In the genomic region with DNA sequence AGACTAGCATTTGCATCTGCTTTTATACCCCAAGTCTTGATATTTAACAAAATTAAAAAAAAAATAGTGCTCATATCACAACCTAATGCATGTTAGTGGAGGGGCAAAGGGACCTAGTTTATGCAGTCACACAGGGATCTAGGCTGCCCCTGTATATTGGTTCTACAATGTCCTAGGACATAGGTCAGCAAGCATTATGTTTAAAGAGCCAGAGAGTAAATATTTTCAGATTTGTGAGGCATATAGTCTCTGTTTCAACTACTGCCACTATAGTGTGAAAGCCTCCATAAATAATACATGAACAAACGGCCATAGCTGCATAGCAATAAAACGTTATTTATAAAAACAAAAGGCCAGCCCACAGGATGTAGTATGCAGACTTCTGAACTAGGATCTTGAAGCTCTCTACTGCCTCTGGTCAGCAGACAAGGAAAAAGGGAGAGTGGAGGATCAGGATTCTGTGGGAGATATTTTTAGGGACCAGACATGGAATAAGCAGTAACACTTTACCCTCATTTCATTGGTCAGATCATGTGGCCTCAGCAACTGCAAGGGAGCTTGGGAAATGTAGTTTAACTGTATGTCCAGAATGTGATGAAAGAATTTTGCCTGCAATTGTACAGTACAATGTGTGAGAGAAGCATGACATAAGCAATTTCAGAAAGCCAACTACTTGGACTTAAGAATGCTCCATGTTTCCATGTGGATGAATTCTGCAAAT, we compare ENCODE assay signal across 1 cellular context.
TF ChIP-seq lines count a peak whose summit lies in the region.

No MANE protein-coding gene starts in this region.

TF ChIP-seq in H1, 55 proteins besides CTCF, POLR2A, EP300 and RAD21 (continued from another document):
- TF ChIP-seq, protein P1, sequence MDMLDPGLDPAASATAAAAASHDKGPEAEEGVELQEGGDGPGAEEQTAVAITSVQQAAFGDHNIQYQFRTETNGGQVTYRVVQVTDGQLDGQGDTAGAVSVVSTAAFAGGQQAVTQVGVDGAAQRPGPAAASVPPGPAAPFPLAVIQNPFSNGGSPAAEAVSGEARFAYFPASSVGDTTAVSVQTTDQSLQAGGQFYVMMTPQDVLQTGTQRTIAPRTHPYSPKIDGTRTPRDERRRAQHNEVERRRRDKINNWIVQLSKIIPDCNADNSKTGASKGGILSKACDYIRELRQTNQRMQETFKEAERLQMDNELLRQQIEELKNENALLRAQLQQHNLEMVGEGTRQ (IDR thresholded peaks at IDR 0.05; ENCODE audit: low read length) = peak; percentile 75
- TF ChIP-seq SRF (IDR thresholded peaks at IDR 0.05; ENCODE audit: low read depth, low read length) = no peak
TF ChIP-seq in H1: peak in this region for 2.
